In genomic region chrX:6002056-6002455, GRCh38 we compare ENCODE assay signal across 19 cellular contexts.
DNase-seq lines count a peak whose midpoint lies in the region; ATAC-seq lines count a peak whose summit lies in the region.
"Had no signal": no experiment of that assay in that cellular context is flagged by ENCODE, and none has a peak within 500 bp of the region (broad histone marks: within the 10 kb centered on the region; RNA-seq: fewer than 3 reads in every experiment).

No MANE protein-coding gene starts in this region.

- no peak overlapping the region for H3K56ac ChIP-seq in mesendoderm (ENCODE audit: low read length)

- H3K27me3 ChIP-seq in mesendoderm (ENCODE audit: insufficient read depth, low read length, poor library complexity) = no peaks in the 10 kb centered on the region
- H3K27me3 ChIP-seq: BE2C, tibial artery had no signal

- H2BK5ac ChIP-seq in mesendoderm (ENCODE audit: low read length) = no peak overlapping the region

- no peak overlapping the region for H2BK120ac ChIP-seq in mesendoderm (ENCODE audit: low read depth, low read length)

- no peak overlapping the region for H4K8ac ChIP-seq in mesendoderm (ENCODE audit: low read depth, low read length)

- no peak overlapping the region for H3K4me3 ChIP-seq in Jurkat, Clone E6-1 (ENCODE audit: low read length)
- H3K4me3 ChIP-seq in mesendoderm (ENCODE audit: low read length) = no peak overlapping the region
- H3K4me3 ChIP-seq: tibial artery had no signal

- no peak overlapping the region for H2AK5ac ChIP-seq in mesendoderm (ENCODE audit: low read length)

- ATAC-seq in GM21447 (IDR thresholded peaks at IDR 0.05; ENCODE audit: unreplicated experiment) (no peak), HG02763 (IDR thresholded peaks at IDR 0.05; ENCODE audit: unreplicated experiment) (no peak), GM21515 (IDR thresholded peaks at IDR 0.05; ENCODE audit: unreplicated experiment) (no peak)
- ATAC-seq: activated T-helper 17 cell treated with anti-CD3 and anti-CD28 coated beads, Interleukin-2, amount 50 U/mL, for 72 hours had no signal

- no peak overlapping the region for H3K4ac ChIP-seq in mesendoderm (ENCODE audit: low read depth, low read length)

- DNase-seq in NCI-H1417 (lab: John Stamatoyannopoulos, UW) = peak in 2 of 3 experiments; percentile 21 to 84
- DNase-seq in NCI-H1417 treated with DMSO at 0.1 percent for 48 hours (lab: John Stamatoyannopoulos, UW) = no peak
- peak; percentile 50 for DNase-seq in Jurkat, Clone E6-1 (ENCODE audit: low read depth, low spot score)
- peak; percentile 4 for DNase-seq in RKO (ENCODE audit: low spot score)
- peak; percentile 22 for DNase-seq in mesendoderm
- DNase-seq: BE2C; effector CD4-positive, alpha-beta T cell; foreskin melanocyte; hippocampal formation; mesenchymal stem cell; NCI-H226; SK-N-SH; stimulated activated CD4-positive, alpha-beta T cell treated with anti-CD3 and anti-CD28 coated beads, Interleukin-12 subunit alpha, Interleukin-12 subunit beta, amount 100 ng/mL, for 4 hours; tibial artery had no signal

- H3K23ac ChIP-seq in mesendoderm (ENCODE audit: low read length) = no peak overlapping the region

- no peaks in the 10 kb centered on the region for H3K36me3 ChIP-seq in mesendoderm (ENCODE audit: control insufficient read depth, insufficient read depth, low read length)
- H3K36me3 ChIP-seq: BE2C, tibial artery had no signal

- no peak overlapping the region for H2BK15ac ChIP-seq in mesendoderm (replicated peaks; ENCODE audit: low read depth)

- H3K27ac ChIP-seq in mesendoderm (ENCODE audit: low read depth, low read length) = no peak overlapping the region
- H3K27ac ChIP-seq: tibial artery had no signal

- no peak overlapping the region for H3K18ac ChIP-seq in mesendoderm (ENCODE audit: low read length)

- H3K4me2 ChIP-seq in mesendoderm (ENCODE audit: low read length) = no peak overlapping the region
- H3K4me2 ChIP-seq: SK-N-SH had no signal

- no peak overlapping the region for H4K5ac ChIP-seq in mesendoderm (ENCODE audit: low read length)

- no peaks in the 10 kb centered on the region for H3K4me1 ChIP-seq in mesendoderm (ENCODE audit: control insufficient read depth, low read depth, low read length)
- H3K4me1 ChIP-seq: BE2C, Caco-2, tibial artery had no signal

- WGBS in mesendoderm (ENCODE audit: extremely low coverage, insufficient coverage, low lambda C conversion rate) = no CpG with 5 or more reads among the region's 5 CpGs

- H3K9ac ChIP-seq in mesendoderm (ENCODE audit: low read length) = no peak overlapping the region
- H3K9ac ChIP-seq: SK-N-SH had no signal

- no peaks in the 10 kb centered on the region for H3K79me1 ChIP-seq in mesendoderm (ENCODE audit: low read length)

- H3K79me2 ChIP-seq in mesendoderm (ENCODE audit: control insufficient read depth, insufficient read depth, low read length) = no peaks in the 10 kb centered on the region
